In genomic region chr14:93079865-93080403, GRCh38 we compare ENCODE assay signal across 1 cellular context.
TF ChIP-seq lines count a peak whose summit lies in the region.

No MANE protein-coding gene starts in this region.

TF ChIP-seq in HepG2, 621 proteins besides CTCF, POLR2A, EP300 and RAD21 (continued from another document):
- TF ChIP-seq MXD1 (CRISPR knock-in tag; IDR thresholded peaks at IDR 0.05) (no peak), NR2F6 (IDR thresholded peaks at IDR 0.05) (peak; percentile 60; the same call in 1 of the 2 replicates), NR2F6 (CRISPR knock-in tag; IDR thresholded peaks at IDR 0.05) (peak; percentile 39), ZNF33B (CRISPR knock-in tag; IDR thresholded peaks at IDR 0.05) (no peak), IKZF5 (CRISPR knock-in tag; IDR thresholded peaks at IDR 0.05) (peak; percentile 64; the same call in 1 of the 2 replicates), ZNF331 (CRISPR knock-in tag; IDR thresholded peaks at IDR 0.05) (0 out of 2 replicates have a peak, but pooled peaks have one; percentile 21), SUZ12 (IDR thresholded peaks at IDR 0.05; ENCODE audit: low read depth, low read length) (no peak), PPARG (CRISPR knock-in tag; conservative IDR thresholded peaks at IDR 0.05) (no peak), SAP130 (CRISPR knock-in tag; IDR thresholded peaks at IDR 0.05; ENCODE audit: low read depth) (peak; percentile 59), FOXA1 (IDR thresholded peaks at IDR 0.05) (no peak), FOXA1 (CRISPR knock-in tag; IDR thresholded peaks at IDR 0.05) (peak; percentile 73), FOXO1 (CRISPR knock-in tag; IDR thresholded peaks at IDR 0.05) (peak; percentile 46; the same call in 1 of the 2 replicates), IRX3 (CRISPR knock-in tag; IDR thresholded peaks at IDR 0.05; ENCODE audit: borderline replicate concordance, low read depth) (no peak)
- TF ChIP-seq, protein P1, sequence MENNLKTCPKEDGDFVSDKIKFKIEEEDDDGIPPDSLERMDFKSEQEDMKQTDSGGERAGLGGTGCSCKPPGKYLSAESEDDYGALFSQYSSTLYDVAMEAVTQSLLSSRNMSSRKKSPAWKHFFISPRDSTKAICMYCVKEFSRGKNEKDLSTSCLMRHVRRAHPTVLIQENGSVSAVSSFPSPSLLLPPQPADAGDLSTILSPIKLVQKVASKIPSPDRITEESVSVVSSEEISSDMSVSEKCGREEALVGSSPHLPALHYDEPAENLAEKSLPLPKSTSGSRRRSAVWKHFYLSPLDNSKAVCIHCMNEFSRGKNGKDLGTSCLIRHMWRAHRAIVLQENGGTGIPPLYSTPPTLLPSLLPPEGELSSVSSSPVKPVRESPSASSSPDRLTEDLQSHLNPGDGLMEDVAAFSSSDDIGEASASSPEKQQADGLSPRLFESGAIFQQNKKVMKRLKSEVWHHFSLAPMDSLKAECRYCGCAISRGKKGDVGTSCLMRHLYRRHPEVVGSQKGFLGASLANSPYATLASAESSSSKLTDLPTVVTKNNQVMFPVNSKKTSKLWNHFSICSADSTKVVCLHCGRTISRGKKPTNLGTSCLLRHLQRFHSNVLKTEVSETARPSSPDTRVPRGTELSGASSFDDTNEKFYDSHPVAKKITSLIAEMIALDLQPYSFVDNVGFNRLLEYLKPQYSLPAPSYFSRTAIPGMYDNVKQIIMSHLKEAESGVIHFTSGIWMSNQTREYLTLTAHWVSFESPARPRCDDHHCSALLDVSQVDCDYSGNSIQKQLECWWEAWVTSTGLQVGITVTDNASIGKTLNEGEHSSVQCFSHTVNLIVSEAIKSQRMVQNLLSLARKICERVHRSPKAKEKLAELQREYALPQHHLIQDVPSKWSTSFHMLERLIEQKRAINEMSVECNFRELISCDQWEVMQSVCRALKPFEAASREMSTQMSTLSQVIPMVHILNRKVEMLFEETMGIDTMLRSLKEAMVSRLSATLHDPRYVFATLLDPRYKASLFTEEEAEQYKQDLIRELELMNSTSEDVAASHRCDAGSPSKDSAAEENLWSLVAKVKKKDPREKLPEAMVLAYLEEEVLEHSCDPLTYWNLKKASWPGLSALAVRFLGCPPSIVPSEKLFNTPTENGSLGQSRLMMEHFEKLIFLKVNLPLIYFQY (CRISPR knock-in tag; IDR thresholded peaks at IDR 0.05; ENCODE audit: borderline replicate concordance) = no peak
